In the genomic region with DNA sequence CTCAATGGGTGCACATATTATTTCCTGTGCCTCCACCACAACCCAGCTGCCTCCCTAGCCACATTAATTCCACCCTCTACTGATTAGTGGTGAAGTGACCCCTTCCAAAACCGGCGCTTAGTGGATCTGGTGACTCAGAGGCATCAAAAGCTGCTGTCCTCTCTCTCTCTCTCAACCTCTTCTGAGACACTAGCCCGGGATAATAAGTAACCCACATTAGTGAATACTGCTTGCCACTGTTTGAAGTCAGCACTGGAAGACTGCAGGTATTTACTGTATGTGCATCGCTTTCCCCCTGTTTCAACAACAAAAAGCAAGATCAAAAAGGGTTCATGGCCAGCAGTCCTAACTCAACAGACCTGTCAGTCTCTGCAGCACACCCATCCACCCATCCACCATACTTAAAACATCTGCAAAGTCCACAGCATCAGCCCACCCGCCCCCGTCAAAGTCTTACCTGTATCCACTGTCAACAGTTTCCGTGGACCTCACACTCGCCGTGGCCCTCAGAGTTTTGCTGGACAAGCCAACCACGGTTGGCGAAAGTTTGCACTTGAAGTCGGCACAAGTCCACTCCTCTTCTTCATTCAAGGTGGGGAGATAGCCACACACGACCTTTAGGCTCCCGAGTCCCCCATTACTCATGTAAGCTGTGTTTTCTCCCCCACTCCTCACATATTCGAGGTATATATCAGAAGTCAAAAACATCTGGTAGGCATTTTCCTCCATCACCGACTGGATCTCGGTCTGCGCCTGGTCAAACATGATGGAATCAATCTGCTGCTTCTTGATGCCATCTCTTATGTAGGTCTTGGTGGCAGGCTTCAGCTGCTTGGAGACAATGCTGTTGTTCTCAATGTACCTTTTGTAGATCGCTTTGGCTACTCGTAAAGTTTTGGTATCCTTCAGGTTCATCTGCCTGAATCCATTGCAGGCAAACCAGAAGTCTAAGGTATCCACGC, we compare ENCODE assay signal across 10 cellular contexts. TPM values are rescaled to one million over a fixed set of nuclear protein-coding genes. Genes with fewer than 3 reads are reported as not detected.
DNase-seq lines count a peak whose midpoint lies in the region; ATAC-seq and TF ChIP-seq lines count a peak whose summit lies in the region.
"Had no signal": no experiment of that assay in that cellular context is flagged by ENCODE, and none has a peak within 500 bp of the region (broad histone marks: within the 10 kb centered on the region; RNA-seq: fewer than 3 reads in every experiment).

No MANE protein-coding gene starts in this region.

- DNase-seq in AG08396 (ENCODE audit: low spot score) (peak; percentile 55), HT-29 (ENCODE audit: low spot score) (peak; percentile 87), adipocyte (ENCODE audit: low read depth) (peak; percentile 26), lung (ENCODE audit: low spot score) (peak; percentile 48), WERI-Rb-1 (no peak), NCI-H2227 treated with DMSO at 0.1 percent for 48 hours (lab: John Stamatoyannopoulos, UW) (no peak)

- peak overlapping the region; percentile 39 for H3K9ac ChIP-seq in adipocyte (ENCODE audit: low read length)

- H3K36me3 ChIP-seq in adipocyte (ENCODE audit: control insufficient read depth, insufficient read depth, low read length, severe bottlenecking): peaks cover 10% of the 10 kb centered on the region
- no peaks in the 10 kb centered on the region for H3K36me3 ChIP-seq in lung (ENCODE audit: control insufficient read depth in 2 of 2, insufficient read depth in 2 of 2, low read length in 2 of 2)
- H3K36me3 ChIP-seq in WERI-Rb-1: peaks cover 28% of the 10 kb centered on the region

- ATAC-seq in lung (ENCODE audit: insufficient read depth, low FRiP score) (no peak), HG02759 (IDR thresholded peaks at IDR 0.05; ENCODE audit: unreplicated experiment) (no peak), HG02885 (IDR thresholded peaks at IDR 0.05; ENCODE audit: poor library complexity, unreplicated experiment) (no peak)

- no peaks in the 10 kb centered on the region for H3K27me3 ChIP-seq in adipocyte (replicated peaks; ENCODE audit: control insufficient read depth, insufficient read depth, low read length)
- H3K27me3 ChIP-seq in lung (ENCODE audit: control insufficient read depth, insufficient read depth): no peaks in the 10 kb centered on the region
- no peaks in the 10 kb centered on the region for H3K27me3 ChIP-seq in WERI-Rb-1 (ENCODE audit: insufficient read depth, low read depth, severe bottlenecking)

- WGBS in lung, 2 donors: 51 to 63% methylated on average over 21 of the region's 21 CpGs

- TF ChIP-seq CTCF in lung (IDR thresholded peaks at IDR 0.05; ENCODE audit: control extremely low read depth, extremely low read depth) (no peak), WERI-Rb-1 (IDR thresholded peaks at IDR 0.05; ENCODE audit: low read depth, low read length) (no peak)

- H3K9me3 ChIP-seq in adipocyte (ENCODE audit: control insufficient read depth, low read length): no peaks in the 10 kb centered on the region
- no peaks in the 10 kb centered on the region for H3K9me3 ChIP-seq in lung (ENCODE audit: control insufficient read depth in 2 of 2, insufficient read depth in 1 of 2, low read length in 1 of 2)
- H3K9me3 ChIP-seq in WERI-Rb-1 (ENCODE audit: severe bottlenecking): no peaks in the 10 kb centered on the region

- peak overlapping the region; percentile 46 to 85 for H3K27ac ChIP-seq in lung (ENCODE audit: low read depth in 1 of 2, low read length in 1 of 2)
- no peak overlapping the region for H3K27ac ChIP-seq in WERI-Rb-1
- H3K27ac ChIP-seq: epithelial cell of prostate, VCaP had no signal

- peak overlapping the region; percentile 94 for H3K4me3 ChIP-seq in adipocyte (ENCODE audit: low read length)
- peak overlapping the region; percentile 85 for H3K4me3 ChIP-seq in lung
- H3K4me3 ChIP-seq in WERI-Rb-1 (ENCODE audit: low read depth, low read length): no peak overlapping the region

- peaks cover 19% of the 10 kb centered on the region for H3K4me1 ChIP-seq in adipocyte (ENCODE audit: control insufficient read depth, insufficient read depth, low read length)
- H3K4me1 ChIP-seq in lung (ENCODE audit: control insufficient read depth in 2 of 2, insufficient read depth in 2 of 2, low read length in 2 of 2): peaks cover 0 to 15% of the 10 kb centered on the region in 2 donors

RNA-seq across cellular contexts. Expression of gene AXIN2, which starts 3.8 kb away (rescaled TPM):
- 58.9 and 72.1 TPM in 2 replicates for total RNA-seq in HT-29 (2014; rRNA removed; shearing (Covaris generic))
- 100 to 1,000 TPM in 1 of 2 donors, 10 to 100 TPM in 1; 60.3 to 127 TPM for total RNA-seq in lung
- polyA plus RNA-seq in lung: 10 to 100 TPM; 13.0 to 13.2 TPM

Comparison
In these comparisons a context has a peak if more than half of its experiments do, and no peak if none do; other contexts are left out.
1. DNase-seq: peak in AG08396 (single experiment), HT-29 (single experiment), adipocyte (single experiment) and lung (single experiment); none in WERI-Rb-1 (single experiment) and NCI-H2227 treated with DMSO at 0.1 percent for 48 hours (single experiment).